22 cellular contexts compared by ENCODE assay signal in the genomic region with DNA sequence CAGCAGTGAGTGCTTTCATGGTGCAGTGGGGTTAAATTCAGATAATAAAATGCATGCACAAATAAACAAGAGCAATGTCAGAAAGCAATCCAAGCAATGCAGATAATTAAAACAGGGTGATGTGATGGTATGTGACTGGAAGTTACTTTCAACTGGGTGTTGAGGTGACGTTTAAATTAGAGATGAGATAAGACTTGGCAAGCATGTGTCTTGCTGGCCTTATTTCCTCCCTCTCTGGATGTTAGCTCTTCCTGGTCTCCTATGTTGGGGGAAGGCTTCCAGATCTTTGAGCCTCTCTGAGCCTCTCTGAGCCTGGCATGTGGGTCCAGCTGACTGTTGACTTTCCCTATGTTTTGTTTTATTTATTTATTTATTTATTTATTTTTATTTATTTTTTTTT.
"Had no signal": no experiment of that assay in that cellular context is flagged by ENCODE, and none has a peak within 500 bp of the region (broad histone marks: within the 10 kb centered on the region; RNA-seq: fewer than 3 reads in every experiment).

No MANE protein-coding gene starts in this region.

- DNase-seq: activated naive CD4-positive, alpha-beta T cell; activated naive CD8-positive, alpha-beta T cell treated with anti-CD3 and anti-CD28 coated beads for 36 hours; activated T-cell treated with anti-CD3 and anti-CD28 coated beads, Interleukin-2, amount 50 U/mL, for 24 hours; cerebellar nuclear complex; endodermal cell; glutamatergic neuron; hypothalamus; lower lobe of right lung; mesendoderm; mucosa of descending colon; nephron progenitor cell; pancreas; psoas muscle; right cardiac atrium; stimulated activated CD4-positive, alpha-beta T cell treated with anti-CD3 and anti-CD28 coated beads, Interleukin-4, amount 100 ng/mL, for 4 hours; substantia nigra; T-cell; thyroid gland; upper lobe of right lung had no signal

- H3K27ac ChIP-seq: breast epithelium, coronary artery, lower lobe of right lung, pancreas, psoas muscle, thyroid gland, upper lobe of right lung had no signal

- ATAC-seq: lower lobe of right lung, mucosa of descending colon, pancreas, psoas muscle, T-cell, upper lobe of right lung, WTC11 had no signal

- H3K4me3 ChIP-seq: breast epithelium, coronary artery, lower lobe of right lung, mucosa of descending colon, pancreas, psoas muscle, thyroid gland, upper lobe of right lung had no signal

- H3K36me3 ChIP-seq: breast epithelium, pancreas, thyroid gland had no signal

- H3K4me1 ChIP-seq: breast epithelium, lower lobe of right lung, pancreas, psoas muscle, thyroid gland, upper lobe of right lung had no signal

- H3K27me3 ChIP-seq: breast epithelium, pancreas, thyroid gland, upper lobe of right lung had no signal

- H3K9me3 ChIP-seq: breast epithelium, lower lobe of right lung, mucosa of descending colon, pancreas, psoas muscle, thyroid gland, upper lobe of right lung had no signal
